In genomic region chr6:2514965-2515543, GRCh38 we compare ENCODE assay signal across 1 cellular context.
TF ChIP-seq lines count a peak whose summit lies in the region.

No MANE protein-coding gene starts in this region.

TF ChIP-seq in HepG2, 621 proteins besides CTCF, POLR2A, EP300 and RAD21 (continued from another document and continues in another):
- peak; percentile 82 for TF ChIP-seq YEATS4 (CRISPR knock-in tag; IDR thresholded peaks at IDR 0.05; ENCODE audit: borderline replicate concordance)
- no peak for TF ChIP-seq ZUFSP (CRISPR knock-in tag; IDR thresholded peaks at IDR 0.05; ENCODE audit: borderline replicate concordance)
- TF ChIP-seq ZNF724P (CRISPR knock-in tag; IDR thresholded peaks at IDR 0.05; ENCODE audit: borderline replicate concordance) = peak; percentile 56; the same call in 1 of the 2 replicates
- peak; percentile 77 for TF ChIP-seq ZNF891 (CRISPR knock-in tag; IDR thresholded peaks at IDR 0.05)
- TF ChIP-seq AHR (CRISPR knock-in tag; IDR thresholded peaks at IDR 0.05) = peak; percentile 88; the same call in 1 of the 2 replicates
- no peak for TF ChIP-seq PHF20 (CRISPR knock-in tag; IDR thresholded peaks at IDR 0.05)
- TF ChIP-seq NFYC (CRISPR knock-in tag; IDR thresholded peaks at IDR 0.05) = peak; percentile 66
- TF ChIP-seq THAP11 (CRISPR knock-in tag; IDR thresholded peaks at IDR 0.05) = peak; percentile 82
- peak; percentile 56; the same call in 1 of the 2 replicates for TF ChIP-seq ZNF362 (CRISPR knock-in tag; IDR thresholded peaks at IDR 0.05; ENCODE audit: borderline replicate concordance)
- TF ChIP-seq ZNF660 (CRISPR knock-in tag; IDR thresholded peaks at IDR 0.05; ENCODE audit: borderline replicate concordance, low read depth) = no peak
- TF ChIP-seq PRMT3 (CRISPR knock-in tag; IDR thresholded peaks at IDR 0.05; ENCODE audit: borderline replicate concordance, low read depth) = no peak
- no peak for TF ChIP-seq SATB2 (CRISPR knock-in tag; IDR thresholded peaks at IDR 0.05)
- peak; percentile 73 for TF ChIP-seq PATZ1 (CRISPR knock-in tag; IDR thresholded peaks at IDR 0.05)
- peak; percentile 70; the same call in 1 of the 3 replicates for TF ChIP-seq MXI1 (IDR thresholded peaks at IDR 0.05; ENCODE audit: borderline replicate concordance, low read depth, low read length)
- TF ChIP-seq ZNF484 (CRISPR knock-in tag; IDR thresholded peaks at IDR 0.05; ENCODE audit: borderline replicate concordance, low read depth) = no peak
- TF ChIP-seq ZNF350 (CRISPR knock-in tag; IDR thresholded peaks at IDR 0.05; ENCODE audit: borderline replicate concordance, low read depth) = peak; percentile 72; the same call in 1 of the 2 replicates
- TF ChIP-seq NR2F2 (IDR thresholded peaks at IDR 0.05; ENCODE audit: borderline replicate concordance, low read depth) = no peak
- TF ChIP-seq TFDP1 (CRISPR knock-in tag; IDR thresholded peaks at IDR 0.05; ENCODE audit: borderline replicate concordance) = peak; percentile 89
- no peak for TF ChIP-seq PRPF4 (IDR thresholded peaks at IDR 0.05; ENCODE audit: low read depth, low read length, poor library complexity, severe bottlenecking)
- no peak for TF ChIP-seq ZNF558 (CRISPR knock-in tag; IDR thresholded peaks at IDR 0.05; ENCODE audit: borderline replicate concordance)
- no peak for TF ChIP-seq ZNF10 (CRISPR knock-in tag; IDR thresholded peaks at IDR 0.05; ENCODE audit: borderline replicate concordance, low read depth)
- TF ChIP-seq HNRNPK (IDR thresholded peaks at IDR 0.05; ENCODE audit: low read depth, low read length, poor library complexity, severe bottlenecking) = no peak
- no peak for TF ChIP-seq MXD3 (CRISPR knock-in tag; IDR thresholded peaks at IDR 0.05)
- peak; percentile 78; the same call in 1 of the 2 replicates for TF ChIP-seq NCOA1 (CRISPR knock-in tag; IDR thresholded peaks at IDR 0.05)
- TF ChIP-seq GRHL1 (CRISPR knock-in tag; conservative IDR thresholded peaks at IDR 0.05) = no peak
- peak; percentile 98 for TF ChIP-seq PAXIP1 (CRISPR knock-in tag; conservative IDR thresholded peaks at IDR 0.05)
- no peak for TF ChIP-seq ZNF773 (CRISPR knock-in tag; IDR thresholded peaks at IDR 0.05; ENCODE audit: borderline replicate concordance)
- TF ChIP-seq NFAT5 (CRISPR knock-in tag; IDR thresholded peaks at IDR 0.05) = no peak
- TF ChIP-seq ZSCAN21 (CRISPR knock-in tag; IDR thresholded peaks at IDR 0.05; ENCODE audit: borderline replicate concordance) = peak; percentile 79; the same call in 1 of the 2 replicates
- no peak for TF ChIP-seq CEBPZ (IDR thresholded peaks at IDR 0.05; ENCODE audit: low read length)
- no peak for TF ChIP-seq NFIB (CRISPR knock-in tag; IDR thresholded peaks at IDR 0.05; ENCODE audit: borderline replicate concordance)
- TF ChIP-seq ZNF12 (CRISPR knock-in tag; IDR thresholded peaks at IDR 0.05) = peak; percentile 92
- peak; percentile 91; the same call in 1 of the 2 replicates for TF ChIP-seq ZKSCAN8 (CRISPR knock-in tag; IDR thresholded peaks at IDR 0.05; ENCODE audit: borderline replicate concordance)
- TF ChIP-seq ZNF33A (CRISPR knock-in tag; IDR thresholded peaks at IDR 0.05; ENCODE audit: borderline replicate concordance) = no peak
- TF ChIP-seq NONO (IDR thresholded peaks at IDR 0.05) = no peak
- TF ChIP-seq NONO (CRISPR knock-in tag; conservative IDR thresholded peaks at IDR 0.05) = peak; percentile 88
